ENCODE assay signal across 1 cellular context in genomic region chr14:61476105-61476736, GRCh38.
TF ChIP-seq lines count a peak whose summit lies in the region.

No MANE protein-coding gene starts in this region.

TF ChIP-seq in GM12878, 131 proteins besides CTCF, POLR2A, EP300 and RAD21 (continued from another document):
- TF ChIP-seq KDM1A (IDR thresholded peaks at IDR 0.05; ENCODE audit: borderline replicate concordance) (no peak), NFIC (IDR thresholded peaks at IDR 0.05; ENCODE audit: low read depth, low read length) (no peak), STAT1 (conservative IDR thresholded peaks at IDR 0.05) (no peak), CUX1 (IDR thresholded peaks at IDR 0.05; ENCODE audit: insufficient replicate concordance, low read depth, low read length) (no peak), STAT3 (IDR thresholded peaks at IDR 0.05; ENCODE audit: low read depth, low read length) (no peak), LARP7 (IDR thresholded peaks at IDR 0.05) (no peak), MYB (IDR thresholded peaks at IDR 0.05; ENCODE audit: borderline replicate concordance, low read depth, low read length) (no peak), SMAD1 (IDR thresholded peaks at IDR 0.05; ENCODE audit: low read depth, partially characterized antibody) (no peak), GABPA (IDR thresholded peaks at IDR 0.05; ENCODE audit: low read depth) (no peak), TCF3 (IDR thresholded peaks at IDR 0.05; ENCODE audit: borderline replicate concordance, insufficient read depth, low read depth, low read length) (no peak), IKZF1 (conservative IDR thresholded peaks at IDR 0.05) (no peak), SKIL (IDR thresholded peaks at IDR 0.05; ENCODE audit: low read depth, poor library complexity, severe bottlenecking) (no peak)
